ENCODE assay signal across 3 cellular contexts in genomic region chr4:47771020-47771419, GRCh38.
"Had no signal": no experiment of that assay in that cellular context is flagged by ENCODE, and none has a peak within 500 bp of the region (broad histone marks: within the 10 kb centered on the region; RNA-seq: fewer than 3 reads in every experiment).

No MANE protein-coding gene starts in this region.

- H3K4me3 ChIP-seq: GM12878 had no signal

- DNase-seq: GDM1, GF-D8 had no signal

- ATAC-seq: GM12878 had no signal
